Comparison of ENCODE assay signal across 21 cellular contexts in the genomic region with DNA sequence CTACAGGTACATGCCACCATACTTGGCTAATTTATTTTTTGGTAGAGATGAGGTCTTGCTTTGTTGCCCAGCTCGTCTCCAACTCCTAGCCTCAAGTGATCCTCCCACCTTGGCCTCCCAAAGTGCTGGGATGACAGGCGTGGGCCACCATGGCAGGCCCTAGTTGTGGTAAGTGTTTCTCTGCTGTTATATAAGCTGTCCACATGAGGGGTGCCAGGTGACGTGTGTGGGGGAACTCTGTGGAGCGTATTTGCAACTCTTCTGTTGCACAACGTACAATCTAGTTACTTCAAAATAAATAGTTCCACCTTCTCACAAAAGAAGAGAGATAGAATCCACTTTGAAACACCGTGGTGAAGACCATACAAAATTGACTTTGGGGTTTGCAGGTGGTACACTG.
A peak's percentile ranks its signal among the peaks of the same experiment; 100 is the strongest.
DNase-seq lines count a peak whose midpoint lies in the region; ATAC-seq, FAIRE-seq and TF ChIP-seq lines count a peak whose summit lies in the region.
"Had no signal": no experiment of that assay in that cellular context is flagged by ENCODE, and none has a peak within 500 bp of the region (broad histone marks: within the 10 kb centered on the region; RNA-seq: fewer than 3 reads in every experiment).

No MANE protein-coding gene starts in this region.

- H3K27me3 Mint-ChIP-seq in progenitor cell of endocrine pancreas, result no peaks in the 10 kb centered on the region
- H3K27me3 Mint-ChIP-seq: dendritic cell treated with granulocyte-macrophage colony-stimulating factor and Interleukin-4, amounts not matched to agents 40 ng/mL and 50 ng/mL, for 4 days; type B pancreatic cell had no signal

- FAIRE-seq in GM19239 (lab: Jason Lieb, UNC), result no peak
- FAIRE-seq: H54 had no signal

- no peaks in the 10 kb centered on the region for H3K9me3 Mint-ChIP-seq in progenitor cell of endocrine pancreas (ENCODE audit: low read depth)
- H3K9me3 Mint-ChIP-seq: activated naive CD4-positive, alpha-beta T cell treated with anti-CD3 and anti-CD28 coated beads for 36 hours; dendritic cell treated with granulocyte-macrophage colony-stimulating factor and Interleukin-4, amounts not matched to agents 40 ng/mL and 50 ng/mL, for 4 days; stimulated activated effector memory CD8-positive, alpha-beta T cell treated with anti-CD3 and anti-CD28 coated beads, Interleukin-12 subunit alpha, Interleukin-12 subunit beta, amount 100 ng/mL, for 72 hours; type B pancreatic cell had no signal

- intact Hi-C loops in right cardiac atrium (cut with DNase I) (no loop called here), left cardiac atrium (cut with DNase I) (no loop called here)

- no peaks in the 10 kb centered on the region for H3K27me3 ChIP-seq in right cardiac atrium (ENCODE audit: control insufficient read depth, insufficient read depth)
- H3K27me3 ChIP-seq: body of pancreas had no signal

- DNase-seq in right cardiac atrium, result peak in 2 of 3 donors; percentile 32 to 35
- no peak for DNase-seq in left cardiac atrium
- DNase-seq in coronary artery (ENCODE audit: low spot score), result no peak
- no peak for DNase-seq in progenitor cell of endocrine pancreas (ENCODE audit: low spot score, unreplicated experiment)
- no peak for DNase-seq in A172 (ENCODE audit: low spot score)
- no peak for DNase-seq in GM19239 (ENCODE audit: insufficient read length, low spot score)
- DNase-seq in amniotic stem cell (lab: John Stamatoyannopoulos, UW), result no peak
- DNase-seq: activated CD4-positive, alpha-beta T cell treated with anti-CD3 and anti-CD28 coated beads for 4 hours; activated naive CD4-positive, alpha-beta T cell treated with anti-CD3 and anti-CD28 coated beads for 36 hours; body of pancreas; COR-L47; EL; left ventricle myocardium superior; NCI-H1436 treated with DMSO at 0.1 percent for 48 hours; NCI-H2171 treated with DMSO at 0.1 percent for 48 hours; NCI-H748 treated with DMSO at 0.1 percent for 48 hours had no signal

- no peak for ATAC-seq in right cardiac atrium
- ATAC-seq in left cardiac atrium, result no peak
- no peak for ATAC-seq in HG03469 (IDR thresholded peaks at IDR 0.05; ENCODE audit: unreplicated experiment)
- ATAC-seq: body of pancreas; stimulated activated effector memory CD8-positive, alpha-beta T cell treated with anti-CD3 and anti-CD28 coated beads, Interleukin-12 subunit alpha, Interleukin-12 subunit beta, amount 100 ng/mL, for 72 hours had no signal

- WGBS in right cardiac atrium, result 78% methylated on average over 6 of the region's 6 CpGs

- H3K9me3 ChIP-seq in right cardiac atrium (ENCODE audit: control insufficient read depth, low read length), result no peaks in the 10 kb centered on the region
- H3K9me3 ChIP-seq: body of pancreas had no signal

- no peak overlapping the region for H3K4me3 ChIP-seq in right cardiac atrium (ENCODE audit: low read length)
- H3K4me3 ChIP-seq in coronary artery, result no peak overlapping the region
- H3K4me3 ChIP-seq: body of pancreas had no signal

- H3K4me3 Mint-ChIP-seq in progenitor cell of endocrine pancreas (ENCODE audit: low read depth), result no peak overlapping the region
- H3K4me3 Mint-ChIP-seq: activated naive CD4-positive, alpha-beta T cell treated with anti-CD3 and anti-CD28 coated beads for 36 hours; dendritic cell treated with granulocyte-macrophage colony-stimulating factor and Interleukin-4, amounts not matched to agents 40 ng/mL and 50 ng/mL, for 4 days; stimulated activated effector memory CD8-positive, alpha-beta T cell treated with anti-CD3 and anti-CD28 coated beads, Interleukin-12 subunit alpha, Interleukin-12 subunit beta, amount 100 ng/mL, for 72 hours; type B pancreatic cell had no signal

- peaks cover 4% of the 10 kb centered on the region for H3K4me1 Mint-ChIP-seq in progenitor cell of endocrine pancreas (ENCODE audit: low read depth)

- H3K4me1 ChIP-seq in right cardiac atrium (ENCODE audit: control insufficient read depth, insufficient read depth, low read length), result peaks cover 13% of the 10 kb centered on the region
- H3K4me1 ChIP-seq: body of pancreas had no signal

- TF ChIP-seq CTCF in coronary artery (IDR thresholded peaks at IDR 0.05), result no peak
- TF ChIP-seq CTCF in progenitor cell of endocrine pancreas (IDR thresholded peaks at IDR 0.05; ENCODE audit: unreplicated experiment), result no peak

- peaks cover 17% of the 10 kb centered on the region for H3K36me3 Mint-ChIP-seq in progenitor cell of endocrine pancreas (ENCODE audit: insufficient read depth)

- H3K27ac ChIP-seq in right cardiac atrium (ENCODE audit: low read length), result peak overlapping the region; percentile 30
- peak overlapping the region; percentile 51 to 75 for H3K27ac ChIP-seq in coronary artery
- H3K27ac ChIP-seq: body of pancreas had no signal

- H3K27ac Mint-ChIP-seq in progenitor cell of endocrine pancreas, result peak overlapping the region; percentile 80
- H3K27ac Mint-ChIP-seq: activated naive CD4-positive, alpha-beta T cell treated with anti-CD3 and anti-CD28 coated beads for 36 hours; dendritic cell treated with granulocyte-macrophage colony-stimulating factor and Interleukin-4, amounts not matched to agents 40 ng/mL and 50 ng/mL, for 4 days; stimulated activated effector memory CD8-positive, alpha-beta T cell treated with anti-CD3 and anti-CD28 coated beads, Interleukin-12 subunit alpha, Interleukin-12 subunit beta, amount 100 ng/mL, for 72 hours; type B pancreatic cell had no signal

Comparison
In these comparisons a context has a peak if more than half of its experiments do, and no peak if none do; other contexts are left out.
1. DNase-seq: peak in right cardiac atrium (2 of 3); none in left cardiac atrium (single experiment), coronary artery (single experiment), progenitor cell of endocrine pancreas (single experiment), A172 (single experiment), GM19239 (single experiment) and amniotic stem cell (single experiment).